Comparison of ENCODE assay signal across 15 cellular contexts in genomic region chr17:76532072-76532651, GRCh38. TPM values are rescaled to one million over a fixed set of nuclear protein-coding genes. Genes with fewer than 3 reads are reported as not detected.
DNase-seq lines count a peak whose midpoint lies in the region; ATAC-seq and TF ChIP-seq lines count a peak whose summit lies in the region.
"Had no signal": no experiment of that assay in that cellular context is flagged by ENCODE, and none has a peak within 500 bp of the region (broad histone marks: within the 10 kb centered on the region; RNA-seq: fewer than 3 reads in every experiment).

No MANE protein-coding gene starts in this region.

- no peak overlapping the region for H4K5ac ChIP-seq in IMR-90 (ENCODE audit: low read depth, low read length)

- H2BK5ac ChIP-seq in IMR-90 (ENCODE audit: low read depth, low read length, poor library complexity, severe bottlenecking), result no peak overlapping the region

- no peak for TF ChIP-seq RAD21 in IMR-90 (IDR thresholded peaks at IDR 0.05; ENCODE audit: low read length)

- no peak overlapping the region for H3K23ac ChIP-seq in IMR-90 (ENCODE audit: low read depth, low read length)

- in situ Hi-C loops in IMR-90 (cut with MboI; ENCODE audit: low sequenced_read_pairs), result no loop called here

- no peak overlapping the region for H3K18ac ChIP-seq in IMR-90 (ENCODE audit: low read depth, low read length)

- H3K27ac ChIP-seq in IMR-90 (ENCODE audit: insufficient read depth, low read length) (no peak overlapping the region), lower lobe of right lung (peak overlapping the region; percentile 90), subcutaneous abdominal adipose tissue (ENCODE audit: low read depth, low read length) (peak overlapping the region; percentile 100)

- no peak overlapping the region for H3K9ac ChIP-seq in IMR-90 (ENCODE audit: low read depth, low read length)
- H3K9ac ChIP-seq in subcutaneous abdominal adipose tissue (ENCODE audit: low read length in 5 of 5), result peak overlapping the region in 1 of 5 donors; percentile 88

- no peak for ATAC-seq in IMR-90 (ENCODE audit: low read depth)
- ATAC-seq in lower lobe of right lung, result no peak
- ATAC-seq in HG02870 (IDR thresholded peaks at IDR 0.05; ENCODE audit: unreplicated experiment), result no peak
- no peak for ATAC-seq in GM18519 (IDR thresholded peaks at IDR 0.05; ENCODE audit: low FRiP score, unreplicated experiment)
- ATAC-seq: esophagus mucosa had no signal

- H3K4me3 Mint-ChIP-seq in brain, result no peak overlapping the region
- no peak overlapping the region for H3K4me3 Mint-ChIP-seq in activated CD4-positive, alpha-beta T cell treated with anti-CD3 and anti-CD28 coated beads, Interleukin-2, amount 10 ng/mL, durations not matched to agents 24 days and 14 days
- H3K4me3 Mint-ChIP-seq: stimulated activated naive CD8-positive, alpha-beta T cell treated with anti-CD3 and anti-CD28 coated beads, Interleukin-15, Interleukin-2, amounts not matched to agents 100 ng/mL and 50 ng/mL, for 24 hours had no signal

- H3K27me3 ChIP-seq in IMR-90 (ENCODE audit: control insufficient read depth, insufficient read depth, low read length) (no peaks in the 10 kb centered on the region), lower lobe of right lung (ENCODE audit: low read depth) (peaks cover 9% of the 10 kb centered on the region), subcutaneous abdominal adipose tissue (ENCODE audit: control insufficient read depth in 5 of 5, insufficient read depth in 4 of 5, low read length in 5 of 5) (peaks cover 0 to 8% (median 0%) of the 10 kb centered on the region in 5 donors)

- H2BK15ac ChIP-seq in IMR-90 (ENCODE audit: low read depth, low read length), result 0 out of 3 replicates have a peak overlapping the region, but pooled peaks have one; percentile 49

- H3K27me3 Mint-ChIP-seq in brain, result peaks cover 18% of the 10 kb centered on the region
- H3K27me3 Mint-ChIP-seq in activated CD4-positive, alpha-beta T cell treated with anti-CD3 and anti-CD28 coated beads, Interleukin-2, amount 10 ng/mL, durations not matched to agents 24 days and 14 days, result peaks cover 25% of the 10 kb centered on the region

- dilution Hi-C loops in IMR-90 (cut with HindIII; ENCODE audit: low sequenced_read_pairs, unreplicated experiment), result no loop called here

- H3K9me3 ChIP-seq in IMR-90 (ENCODE audit: control insufficient read depth, insufficient read depth, low read length) (no peaks in the 10 kb centered on the region), lower lobe of right lung (no peaks in the 10 kb centered on the region), subcutaneous abdominal adipose tissue (ENCODE audit: control insufficient read depth in 5 of 5, low read length in 5 of 5) (no peaks in the 10 kb centered on the region)

- peaks cover 0 to 23% of the 10 kb centered on the region in 2 experiments; a peak in 1 of 4 replicates for H3K79me1 ChIP-seq in IMR-90 (ENCODE audit: low read depth in 1 of 2, low read length in 2 of 2)

- H3K36me3 ChIP-seq in IMR-90 (ENCODE audit: control insufficient read depth, insufficient read depth, low read length) (peaks cover 7% of the 10 kb centered on the region; the same call in 1 of the 2 replicates), lower lobe of right lung (no peaks in the 10 kb centered on the region), subcutaneous abdominal adipose tissue (ENCODE audit: control insufficient read depth in 5 of 5, insufficient read depth in 5 of 5, low read length in 5 of 5) (peaks cover 0 to 3% (median 0%) of the 10 kb centered on the region in 5 donors)

- 0 out of 2 replicates have a peak overlapping the region, but pooled peaks have one; percentile 20 for H2AK5ac ChIP-seq in IMR-90 (ENCODE audit: low read depth, low read length)

- H2AK9ac ChIP-seq in IMR-90 (replicated peaks; ENCODE audit: low read depth, low read length, poor library complexity), result peak overlapping the region; percentile 57

- TF ChIP-seq CTCF in IMR-90 (conservative IDR thresholded peaks at IDR 0.05; ENCODE audit: low read depth, low read length), result no peak
- no peak for TF ChIP-seq CTCF in brain (conservative IDR thresholded peaks at IDR 0.05)
- no peak for TF ChIP-seq CTCF in lower lobe of right lung (IDR thresholded peaks at IDR 0.05)

- intact Hi-C loops in IMR-90 (cut with micrococcal nuclease), result loop anchor here (10.0 kb wide), 1 partner anchor 533 kb away; no protein-coding TSS in a partner anchor
- intact Hi-C loops in lower lobe of right lung (cut with DNase I), result no loop called here
- intact Hi-C loops in activated CD4-positive, alpha-beta T cell treated with anti-CD3 and anti-CD28 coated beads, Interleukin-2, amount 10 ng/mL, durations not matched to agents 24 days and 14 days (cut with micrococcal nuclease), result no loop called here

- peak overlapping the region; percentile 56 for H3K4ac ChIP-seq in IMR-90 (ENCODE audit: low read depth, low read length)

- peak overlapping the region in 3 of 5 experiments; percentile 33 to 70 (median 69) for H3K27ac Mint-ChIP-seq in brain
- no peak overlapping the region for H3K27ac Mint-ChIP-seq in activated CD4-positive, alpha-beta T cell treated with anti-CD3 and anti-CD28 coated beads, Interleukin-2, amount 10 ng/mL, durations not matched to agents 24 days and 14 days
- H3K27ac Mint-ChIP-seq: stimulated activated naive CD8-positive, alpha-beta T cell treated with anti-CD3 and anti-CD28 coated beads, Interleukin-15, Interleukin-2, amounts not matched to agents 100 ng/mL and 50 ng/mL, for 24 hours had no signal

- peaks cover 24% of the 10 kb centered on the region for H3K9me1 ChIP-seq in IMR-90 (ENCODE audit: insufficient read depth, low read length)

- BruUV-seq in IMR-90 (replicated peaks; lab: Mats Ljungman, UMichigan), result no TSS peak

- H3K4me1 ChIP-seq in IMR-90 (ENCODE audit: control insufficient read depth, insufficient read depth, low read length) (peaks cover 40% of the 10 kb centered on the region), lower lobe of right lung (peaks cover 70% of the 10 kb centered on the region), subcutaneous abdominal adipose tissue (ENCODE audit: control insufficient read depth in 5 of 5, insufficient read depth in 5 of 5, low read length in 5 of 5) (peaks cover 26 to 83% (median 77%) of the 10 kb centered on the region in 5 donors)

- no peak for TF ChIP-seq POLR2A in IMR-90 (IDR thresholded peaks at IDR 0.05; ENCODE audit: low read depth, low read length)

- H4K91ac ChIP-seq in IMR-90 (ENCODE audit: insufficient read depth, low read depth, low read length), result no peak overlapping the region

- H3K56ac ChIP-seq in IMR-90 (ENCODE audit: extremely low read depth, insufficient read depth, low read length), result no peak overlapping the region

- DNase-seq in IMR-90 (peak; percentile 17), lower lobe of right lung (no peak)
- no peak for DNase-seq in stimulated activated CD4-positive, alpha-beta T cell treated with anti-CD3 and anti-CD28 coated beads, Interleukin-2, amount 100 ng/mL, for 48 hours
- no peak for DNase-seq in activated CD4-positive, alpha-beta T cell treated with anti-CD3 and anti-CD28 coated beads, Interleukin-2, amount 10 ng/mL, durations not matched to agents 24 days and 14 days
- DNase-seq: activated CD4-positive, alpha-beta T cell treated with anti-CD3 and anti-CD28 coated beads, Interleukin-2, amount 50 U/mL, for 1 hour; activated gamma-delta T cell; cerebellar nuclear complex; NCI-H1694; stimulated activated CD4-positive, alpha-beta T cell treated with anti-CD3 and anti-CD28 coated beads, Interleukin-4, amount 100 ng/mL, for 1 hour had no signal

- H2BK20ac ChIP-seq in IMR-90 (ENCODE audit: low read depth, low read length), result no peak overlapping the region

- H4K8ac ChIP-seq in IMR-90 (ENCODE audit: low read depth in 2 of 2, low read length in 2 of 2), result no peak overlapping the region

- 95% methylated on average over 4 of the region's 8 CpGs; no CpG with 5 or more reads in 1 of the 2 experiments for WGBS in IMR-90 (ENCODE audit: extremely low coverage in 2 of 2, insufficient read length in 1 of 2), 2 experiments

- peaks cover 0 to 2% (median 0%) of the 10 kb centered on the region in 5 experiments for H3K9me3 Mint-ChIP-seq in brain
- H3K9me3 Mint-ChIP-seq in activated CD4-positive, alpha-beta T cell treated with anti-CD3 and anti-CD28 coated beads, Interleukin-2, amount 10 ng/mL, durations not matched to agents 24 days and 14 days, result no peaks in the 10 kb centered on the region
- H3K9me3 Mint-ChIP-seq: stimulated activated naive CD8-positive, alpha-beta T cell treated with anti-CD3 and anti-CD28 coated beads, Interleukin-15, Interleukin-2, amounts not matched to agents 100 ng/mL and 50 ng/mL, for 24 hours had no signal

- no peak overlapping the region for H3K14ac ChIP-seq in IMR-90 (replicated peaks; ENCODE audit: low read depth, low read length)

- H3K4me3 ChIP-seq in IMR-90 (ENCODE audit: insufficient read depth, low read depth, low read length), result no peak overlapping the region
- H3K4me3 ChIP-seq in lower lobe of right lung, result no peak overlapping the region
- no peak overlapping the region for H3K4me3 ChIP-seq in subcutaneous abdominal adipose tissue (ENCODE audit: low read depth in 1 of 5, low read length in 5 of 5)

- POLR2A ChIA-PET in IMR-90 (lab: Charles Lee; ENCODE audit: unreplicated experiment), result no interaction called here

- no peak overlapping the region for H3K4me2 ChIP-seq in IMR-90 (ENCODE audit: low read depth, low read length)

- CTCF ChIA-PET in IMR-90 (lab: Yijun Ruan, JAX), result no interaction called here

- peak overlapping the region; percentile 56; the same call in 1 of the 2 replicates for H2BK120ac ChIP-seq in IMR-90 (ENCODE audit: low read depth, low read length)

- H2AFZ ChIP-seq in IMR-90 (replicated peaks; ENCODE audit: low read length, poor library complexity), result no peak overlapping the region

- H3K4me1 Mint-ChIP-seq in brain, result peaks cover 65% of the 10 kb centered on the region
- peaks cover 3% of the 10 kb centered on the region for H3K4me1 Mint-ChIP-seq in activated CD4-positive, alpha-beta T cell treated with anti-CD3 and anti-CD28 coated beads, Interleukin-2, amount 10 ng/mL, durations not matched to agents 24 days and 14 days

- 0 out of 2 replicates have a peak, but pooled peaks cover 2% of the 10 kb centered on the region for H4K20me1 ChIP-seq in IMR-90 (ENCODE audit: insufficient read depth, low read length)

- H3K36me3 Mint-ChIP-seq in brain, result no peaks in the 10 kb centered on the region
- no peaks in the 10 kb centered on the region for H3K36me3 Mint-ChIP-seq in activated CD4-positive, alpha-beta T cell treated with anti-CD3 and anti-CD28 coated beads, Interleukin-2, amount 10 ng/mL, durations not matched to agents 24 days and 14 days (ENCODE audit: low read depth)

RNA-seq across cellular contexts. Expression of gene CYGB, which starts 5.3 kb away (rescaled TPM):
- 1.3 and 1.7 TPM in 2 replicates for total RNA-seq in IMR-90 (2012; rRNA removed)
- polyA plus RNA-seq in IMR-90 (2012; rRNA removed), result 2.9 and 3.5 TPM in 2 replicates
- 3.6 and 4.3 TPM in 2 replicates for polyA plus RNA-seq in IMR-90 (2012; cell fraction: cytosol; rRNA removed)
- polyA plus RNA-seq in IMR-90 (2012; cell fraction: nucleus; rRNA removed; ENCODE audit: low replicate concordance), result 1.2 and 1.9 TPM in 2 replicates
- polyA plus RNA-seq in brain (ENCODE audit: insufficient read depth, low read depth, low replicate concordance), result 6.8 TPM
- total RNA-seq in lower lobe of right lung, result 30.2 TPM
- not detected in 2 replicates for total RNA-seq in activated CD4-positive, alpha-beta T cell treated with anti-CD3 and anti-CD28 coated beads, Interleukin-2, amount 10 ng/mL, durations not matched to agents 24 days and 14 days

RNA-seq across cellular contexts. Expression of gene PRCD, which starts 7.7 kb away (rescaled TPM):
- total RNA-seq in IMR-90 (2012; rRNA removed) (under 0.01 TPM in 1 of 2 replicates, not detected in the other), lower lobe of right lung (8.2 TPM)
- polyA plus RNA-seq in IMR-90 (2012; rRNA removed) (0.32 TPM in 2 replicates), brain (ENCODE audit: insufficient read depth, low read depth, low replicate concordance) (9.9 TPM)
- 0.24 and 0.26 TPM in 2 replicates for polyA plus RNA-seq in IMR-90 (2012; cell fraction: cytosol; rRNA removed)
- polyA plus RNA-seq in IMR-90 (2012; cell fraction: nucleus; rRNA removed; ENCODE audit: low replicate concordance), result 1.4 and 3.8 TPM in 2 replicates
- not detected in 2 replicates for total RNA-seq in activated CD4-positive, alpha-beta T cell treated with anti-CD3 and anti-CD28 coated beads, Interleukin-2, amount 10 ng/mL, durations not matched to agents 24 days and 14 days

RNA-seq across cellular contexts. Expression of gene RHBDF2, which starts 30.9 kb away (rescaled TPM):
- total RNA-seq in IMR-90 (2012; rRNA removed), result 1.3 and 1.4 TPM in 2 replicates
- polyA plus RNA-seq in IMR-90 (2012; rRNA removed), result 8.3 and 10.0 TPM in 2 replicates
- 6.7 and 10.1 TPM in 2 replicates for polyA plus RNA-seq in IMR-90 (2012; cell fraction: cytosol; rRNA removed)
- polyA plus RNA-seq in IMR-90 (2012; cell fraction: nucleus; rRNA removed; ENCODE audit: low replicate concordance), result 29.5 and 54.3 TPM in 2 replicates
- 6.7 TPM for polyA plus RNA-seq in brain (ENCODE audit: insufficient read depth, low read depth, low replicate concordance)
- total RNA-seq in lower lobe of right lung, result 47.8 TPM
- 45.4 and 54.5 TPM in 2 replicates for total RNA-seq in activated CD4-positive, alpha-beta T cell treated with anti-CD3 and anti-CD28 coated beads, Interleukin-2, amount 10 ng/mL, durations not matched to agents 24 days and 14 days

RNA-seq across cellular contexts. Expression of gene ST6GALNAC2, which starts 53.5 kb away (rescaled TPM):
- total RNA-seq in IMR-90 (2012; rRNA removed) (not detected in 2 replicates), lower lobe of right lung (29.0 TPM)
- polyA plus RNA-seq in IMR-90 (2012; rRNA removed) (0.10 TPM in 1 of 2 replicates, not detected in the other), brain (ENCODE audit: insufficient read depth, low read depth, low replicate concordance) (8.3 TPM)
- polyA plus RNA-seq in IMR-90 (2012; cell fraction: cytosol; rRNA removed), result 0.06 and 0.18 TPM in 2 replicates
- 0.03 and 0.25 TPM in 2 replicates for polyA plus RNA-seq in IMR-90 (2012; cell fraction: nucleus; rRNA removed; ENCODE audit: low replicate concordance)
- total RNA-seq in activated CD4-positive, alpha-beta T cell treated with anti-CD3 and anti-CD28 coated beads, Interleukin-2, amount 10 ng/mL, durations not matched to agents 24 days and 14 days, result not detected in 2 replicates

Comparison
In these comparisons a context has a peak if more than half of its experiments do, and no peak if none do; other contexts are left out.
1. RNA of gene CYGB, which starts 5.3 kb away (total RNA-seq): 30.2 TPM in lower lobe of right lung (single experiment); 1.3 to 1.7 TPM in IMR-90 and not detected in activated CD4-positive, alpha-beta T cell treated with anti-CD3 and anti-CD28 coated beads, Interleukin-2, amount 10 ng/mL, durations not matched to agents 24 days and 14 days; every median in the first group is over 10 times any median in the second.
2. RNA of gene RHBDF2, which starts 30.9 kb away (total RNA-seq): 45.4 to 54.5 TPM in activated CD4-positive, alpha-beta T cell treated with anti-CD3 and anti-CD28 coated beads, Interleukin-2, amount 10 ng/mL, durations not matched to agents 24 days and 14 days and 47.8 TPM in lower lobe of right lung (single experiment); 1.3 to 1.4 TPM in IMR-90; every median in the first group is over 10 times any median in the second.